In the genomic region with DNA sequence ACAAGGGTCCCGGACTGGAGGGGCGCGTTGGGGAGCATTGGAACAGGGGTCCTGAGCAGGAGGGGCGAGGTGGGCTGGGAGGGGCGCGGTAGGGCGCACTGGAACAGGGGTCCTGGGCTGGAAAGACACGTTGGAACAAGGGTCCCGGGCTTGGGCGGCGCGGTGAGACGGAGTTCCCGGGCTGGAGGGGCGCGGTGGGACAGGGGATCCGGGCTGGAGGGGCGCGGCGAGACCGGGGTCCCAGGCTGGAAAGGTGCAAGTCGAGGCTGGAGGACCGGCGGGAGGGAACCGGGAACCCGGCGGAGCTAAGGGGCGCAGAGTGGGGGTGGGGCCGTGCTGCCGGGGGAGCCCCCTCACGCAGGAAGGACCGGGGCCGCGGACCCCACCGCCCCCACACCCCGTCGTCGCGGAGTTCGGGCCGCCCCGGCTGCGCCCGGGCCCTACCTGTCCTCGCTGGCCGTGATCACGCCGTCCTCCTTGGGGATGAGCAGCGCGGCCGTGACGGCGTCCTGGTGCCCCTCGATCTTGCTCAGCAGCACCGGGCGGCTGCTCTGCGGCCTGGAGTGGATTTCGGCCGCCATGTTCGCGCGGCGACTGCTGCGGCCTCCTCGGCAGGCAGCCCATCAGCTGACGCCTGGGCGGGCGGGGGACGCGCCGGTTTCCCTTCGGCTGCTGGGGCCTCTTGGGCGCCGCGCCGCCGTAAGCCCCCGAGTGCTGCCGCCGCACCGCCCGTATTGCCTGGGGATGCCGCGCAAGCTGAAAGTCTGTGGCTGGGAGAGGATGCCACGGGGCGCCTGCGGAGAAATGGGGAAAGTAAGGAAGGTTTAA, we compare ENCODE assay signal across 8 cellular contexts. TPM values are rescaled to one million over a fixed set of nuclear protein-coding genes. Genes with fewer than 3 reads are reported as not detected.
A peak's percentile ranks its signal among the peaks of the same experiment; 100 is the strongest.
DNase-seq lines count a peak whose midpoint lies in the region; ATAC-seq and TF ChIP-seq lines count a peak whose summit lies in the region.

A gene with protein sequence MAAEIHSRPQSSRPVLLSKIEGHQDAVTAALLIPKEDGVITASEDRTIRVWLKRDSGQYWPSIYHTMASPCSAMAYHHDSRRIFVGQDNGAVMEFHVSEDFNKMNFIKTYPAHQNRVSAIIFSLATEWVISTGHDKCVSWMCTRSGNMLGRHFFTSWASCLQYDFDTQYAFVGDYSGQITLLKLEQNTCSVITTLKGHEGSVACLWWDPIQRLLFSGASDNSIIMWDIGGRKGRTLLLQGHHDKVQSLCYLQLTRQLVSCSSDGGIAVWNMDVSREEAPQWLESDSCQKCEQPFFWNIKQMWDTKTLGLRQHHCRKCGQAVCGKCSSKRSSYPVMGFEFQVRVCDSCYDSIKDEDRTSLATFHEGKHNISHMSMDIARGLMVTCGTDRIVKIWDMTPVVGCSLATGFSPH (minus strand): TSS at position 632 of the 828 bp plus-strand sequence. CDS start 51 bp downstream, at position 581.

- peaks cover 0 to 2% (median 0%) of the 10 kb centered on the region in 11 donors for H3K9me3 Mint-ChIP-seq in naive thymus-derived CD4-positive, alpha-beta T cell
- H3K9me3 Mint-ChIP-seq in stimulated activated memory B cell treated with anti-CD40 and anti-IgM and Interleukin-4, amounts not matched to agents 10 μg/mL and 1 μg/mL and 100 μg/mL, for 72 hours, result no peaks in the 10 kb centered on the region

- peak within 1 kb of the TSS; percentile 91 for H2AFZ ChIP-seq in DND-41 (ENCODE audit: low read depth, low read length)

- no peaks in the 10 kb centered on the region for H3K27me3 ChIP-seq in DND-41 (ENCODE audit: insufficient read depth, low read length, poor library complexity)
- H3K27me3 ChIP-seq in naive thymus-derived CD4-positive, alpha-beta T cell (ENCODE audit: control insufficient read depth in 2 of 2, insufficient read depth in 2 of 2, low read length in 2 of 2), result no peaks in the 10 kb centered on the region

- TF ChIP-seq CTCF in DND-41 (IDR thresholded peaks at IDR 0.05; ENCODE audit: borderline replicate concordance, extremely low read depth, low read length, poor library complexity, severe bottlenecking), result no peak

- H3K9ac ChIP-seq in DND-41 (ENCODE audit: low read depth, low read length), result peak within 1 kb of the TSS; percentile 89

- peak within 1 kb of the TSS; percentile 81 for H3K27ac ChIP-seq in DND-41 (ENCODE audit: low read length)
- H3K27ac ChIP-seq in naive thymus-derived CD4-positive, alpha-beta T cell (ENCODE audit: low read depth, low read length), result peak within 1 kb of the TSS; percentile 67

- intact Hi-C loops in naive thymus-derived CD4-positive, alpha-beta T cell (cut with micrococcal nuclease), result loop anchor here (1.0 to 10.0 kb wide), 7 partner anchors 12 to 977 kb away; a partner anchor contains a TSS

- DNase-seq in DND-41, result peak; percentile 83
- peak; percentile 59 for DNase-seq in KG1 (lab: John Stamatoyannopoulos, UW)
- peak; percentile 81 for DNase-seq in RPMI8226
- peak; percentile 57 to 71 for DNase-seq in activated T-helper 1 cell treated with anti-CD3 and anti-CD28 coated beads, Interleukin-2, amount 50 U/mL, for 16 hours (ENCODE audit: low read depth in 1 of 2, low spot score in 1 of 2)
- peak; percentile 90 for DNase-seq in fibroblast of gingiva (ENCODE audit: low read depth)
- peak; percentile 64 to 80 (median 70) for DNase-seq in naive thymus-derived CD4-positive, alpha-beta T cell

- peak within 1 kb of the TSS; percentile 92 for H3K4me2 ChIP-seq in DND-41 (ENCODE audit: insufficient read depth, low read length)

- no peaks in the 10 kb centered on the region for H3K27me3 Mint-ChIP-seq in naive thymus-derived CD4-positive, alpha-beta T cell
- H3K27me3 Mint-ChIP-seq in stimulated activated memory B cell treated with anti-CD40 and anti-IgM and Interleukin-4, amounts not matched to agents 10 μg/mL and 1 μg/mL and 100 μg/mL, for 72 hours, result no peaks in the 10 kb centered on the region

- peaks cover 25% of the 10 kb centered on the region for H3K4me1 ChIP-seq in DND-41 (ENCODE audit: insufficient read depth, low read length)
- peaks cover 24 to 40% of the 10 kb centered on the region in 2 donors for H3K4me1 ChIP-seq in naive thymus-derived CD4-positive, alpha-beta T cell (ENCODE audit: control insufficient read depth in 2 of 2, insufficient read depth in 2 of 2, low read length in 2 of 2)

- peak within 1 kb of the TSS; percentile 76 to 93 (median 85) for H3K27ac Mint-ChIP-seq in naive thymus-derived CD4-positive, alpha-beta T cell
- peak within 1 kb of the TSS; percentile 98 for H3K27ac Mint-ChIP-seq in stimulated activated memory B cell treated with anti-CD40 and anti-IgM and Interleukin-4, amounts not matched to agents 10 μg/mL and 1 μg/mL and 100 μg/mL, for 72 hours

- ATAC-seq in DND-41 (ENCODE audit: insufficient read depth, low read depth) (peak; percentile 99), GM21737 (IDR thresholded peaks at IDR 0.05; ENCODE audit: unreplicated experiment) (peak; percentile 84)
- peak; percentile 95 for ATAC-seq in naive thymus-derived CD4-positive, alpha-beta T cell
- ATAC-seq in stimulated activated memory B cell treated with anti-CD40 and anti-IgM and Interleukin-4, amounts not matched to agents 10 μg/mL and 1 μg/mL and 100 μg/mL, for 72 hours, result peak; percentile 96

- no peaks in the 10 kb centered on the region; the same call in 1 of the 2 replicates for H3K36me3 ChIP-seq in DND-41 (ENCODE audit: insufficient read depth, low read length)
- H3K36me3 ChIP-seq in naive thymus-derived CD4-positive, alpha-beta T cell (ENCODE audit: control insufficient read depth in 2 of 3, insufficient read depth in 3 of 3, low read length in 3 of 3), result peaks cover 0 to 11% (median 0%) of the 10 kb centered on the region in 3 experiments

- H3K4me3 Mint-ChIP-seq in naive thymus-derived CD4-positive, alpha-beta T cell, result peak within 1 kb of the TSS; percentile 88 to 98 (median 92)
- peak within 1 kb of the TSS; percentile 94 for H3K4me3 Mint-ChIP-seq in stimulated activated memory B cell treated with anti-CD40 and anti-IgM and Interleukin-4, amounts not matched to agents 10 μg/mL and 1 μg/mL and 100 μg/mL, for 72 hours

- peaks cover 0 to 27% (median 8%) of the 10 kb centered on the region in 5 donors for H3K36me3 Mint-ChIP-seq in naive thymus-derived CD4-positive, alpha-beta T cell
- H3K36me3 Mint-ChIP-seq in stimulated activated memory B cell treated with anti-CD40 and anti-IgM and Interleukin-4, amounts not matched to agents 10 μg/mL and 1 μg/mL and 100 μg/mL, for 72 hours, result peaks cover 24% of the 10 kb centered on the region

- no peaks in the 10 kb centered on the region for H3K9me3 ChIP-seq in DND-41 (ENCODE audit: insufficient read depth, low read length, severe bottlenecking)
- no peaks in the 10 kb centered on the region for H3K9me3 ChIP-seq in naive thymus-derived CD4-positive, alpha-beta T cell (ENCODE audit: control insufficient read depth in 2 of 3, low read length in 3 of 3)

- peaks cover 27% of the 10 kb centered on the region for H3K79me2 ChIP-seq in DND-41 (ENCODE audit: insufficient read depth, low read length)

- H4K20me1 ChIP-seq in DND-41 (ENCODE audit: insufficient read depth, low read length), result peaks cover 6% of the 10 kb centered on the region; the same call in 1 of the 2 replicates

- H3K4me3 ChIP-seq in DND-41 (ENCODE audit: low read depth in 1 of 2, low read length in 2 of 2), result peak within 1 kb of the TSS; percentile 46 to 85; a peak in 3 of 4 replicates
- peak within 1 kb of the TSS; percentile 77 for H3K4me3 ChIP-seq in naive thymus-derived CD4-positive, alpha-beta T cell (ENCODE audit: low read length)

- POLR2A ChIA-PET in naive thymus-derived CD4-positive, alpha-beta T cell (lab: Charles Lee), result interaction anchor here (0.5 to 4.7 kb wide), 8 partner anchors 8 to 98 kb away, joined by 3 to 30 read pairs (median 6); a partner anchor contains a TSS

- CTCF ChIA-PET in naive thymus-derived CD4-positive, alpha-beta T cell (lab: Charles Lee), result interaction anchor here (1.6 kb wide), 1 partner anchor 10 kb away, joined by 8 read pairs; no protein-coding TSS in a partner anchor

- peaks cover 39 to 67% (median 62%) of the 10 kb centered on the region in 7 donors for H3K4me1 Mint-ChIP-seq in naive thymus-derived CD4-positive, alpha-beta T cell
- H3K4me1 Mint-ChIP-seq in stimulated activated memory B cell treated with anti-CD40 and anti-IgM and Interleukin-4, amounts not matched to agents 10 μg/mL and 1 μg/mL and 100 μg/mL, for 72 hours, result peaks cover 67% of the 10 kb centered on the region

RNA-seq across cellular contexts. Expression of the gene that starts here (rescaled TPM):
- 10 to 100 TPM; 25.3 to 80.1 (median 29.9) TPM for total RNA-seq in naive thymus-derived CD4-positive, alpha-beta T cell
- 10 to 100 TPM; 13.9 to 15.0 TPM for polyA plus RNA-seq in naive thymus-derived CD4-positive, alpha-beta T cell

Comparison
In these comparisons a context has a peak if more than half of its experiments do, and no peak if none do; other contexts are left out.
1. Peak in every context shown above with its lines: DNase-seq, ATAC-seq, H3K4me3 ChIP-seq and H3K27ac ChIP-seq.